9 cellular contexts compared by ENCODE assay signal in the genomic region with DNA sequence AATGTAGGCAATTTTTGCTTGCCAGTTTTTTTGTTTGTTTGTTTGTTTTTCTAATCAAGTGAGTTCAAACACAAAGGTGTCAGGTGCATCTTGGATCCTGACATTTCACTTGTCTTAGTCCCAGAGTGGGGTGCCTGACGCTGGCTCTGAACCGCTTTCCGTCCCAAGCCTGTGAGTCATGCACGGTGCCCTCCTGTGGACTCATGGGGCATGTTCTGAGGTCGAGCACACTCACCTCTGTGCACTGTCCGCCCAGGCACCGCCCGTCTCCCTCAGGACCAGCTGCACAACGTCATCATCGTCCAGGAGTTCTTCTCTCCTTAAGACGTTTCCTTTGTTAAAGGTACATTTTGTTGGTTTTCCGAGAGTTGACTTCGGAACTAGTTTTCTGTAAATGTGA.
"Had no signal": no experiment of that assay in that cellular context is flagged by ENCODE, and none has a peak within 500 bp of the region (broad histone marks: within the 10 kb centered on the region; RNA-seq: fewer than 3 reads in every experiment).

No MANE protein-coding gene starts in this region.

- DNase-seq: activated CD4-positive, alpha-beta T cell treated with anti-CD3 and anti-CD28 coated beads for 1 hour; activated CD4-positive, alpha-beta T cell treated with anti-CD3 and anti-CD28 coated beads, Interleukin-2, amount 50 U/mL, for 4 hours; dorsolateral prefrontal cortex; left colon; naive thymus-derived CD4-positive, alpha-beta T cell; pancreas; stimulated activated CD4-positive, alpha-beta T cell treated with anti-CD3 and anti-CD28 coated beads, Interleukin-12 subunit alpha, Interleukin-12 subunit beta, amount 100 ng/mL, for 4 hours; stimulated activated CD4-positive, alpha-beta T cell treated with anti-CD3 and anti-CD28 coated beads, Interleukin-2, amount 100 ng/mL, for 24 hours had no signal

- H3K4me1 ChIP-seq: gastroesophageal sphincter, pancreas had no signal

- H3K27me3 ChIP-seq: dorsolateral prefrontal cortex, pancreas had no signal

- H3K4me3 ChIP-seq: dorsolateral prefrontal cortex, gastroesophageal sphincter, pancreas had no signal

- H3K9me3 ChIP-seq: gastroesophageal sphincter, pancreas had no signal

- H3K36me3 ChIP-seq: gastroesophageal sphincter, pancreas had no signal
